Comparison of ENCODE assay signal across 1 cellular context in the genomic region with DNA sequence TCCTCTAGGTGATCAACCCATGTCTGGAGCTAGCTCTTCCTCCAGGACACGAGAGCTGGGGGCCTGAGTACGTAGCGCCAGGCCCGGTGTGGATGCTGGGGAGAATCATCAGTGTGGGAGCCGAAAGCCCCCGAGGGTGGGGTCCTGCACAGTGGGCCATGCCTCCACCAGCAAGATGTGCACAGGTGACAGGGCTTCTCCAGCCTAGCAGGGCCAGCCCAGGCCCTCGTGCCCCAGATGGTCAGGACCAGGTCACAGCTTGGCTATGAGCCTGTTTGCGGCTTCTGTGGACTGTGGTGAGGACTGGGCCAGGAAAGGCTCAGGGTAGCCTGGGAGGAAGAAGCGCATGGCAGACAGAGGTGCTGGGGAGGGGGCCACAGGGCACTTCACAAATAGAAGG.
TF ChIP-seq lines count a peak whose summit lies in the region.

No MANE protein-coding gene starts in this region.

TF ChIP-seq in IMR-90, 13 proteins besides CTCF, POLR2A, EP300 and RAD21:
- TF ChIP-seq BHLHE40 (IDR thresholded peaks at IDR 0.05; ENCODE audit: low read depth, low read length): no peak
- TF ChIP-seq RCOR1 (IDR thresholded peaks at IDR 0.05; ENCODE audit: insufficient replicate concordance, low read length): no peak
- TF ChIP-seq MXI1 (IDR thresholded peaks at IDR 0.05; ENCODE audit: borderline replicate concordance, low read depth, low read length): no peak
- TF ChIP-seq ELK1 (IDR thresholded peaks at IDR 0.05; ENCODE audit: borderline replicate concordance, low read depth, low read length): no peak
- TF ChIP-seq SMC3 (IDR thresholded peaks at IDR 0.05; ENCODE audit: low read depth, low read length): no peak
- no peak for TF ChIP-seq MAFK (IDR thresholded peaks at IDR 0.05; ENCODE audit: low read depth, low read length)
- TF ChIP-seq NFE2L2 (IDR thresholded peaks at IDR 0.05; ENCODE audit: low read depth, low read length): no peak
- TF ChIP-seq CHD1 (IDR thresholded peaks at IDR 0.05; ENCODE audit: low read depth, low read length): no peak
- no peak for TF ChIP-seq CEBPB (IDR thresholded peaks at IDR 0.05; ENCODE audit: low read depth, low read length)
- TF ChIP-seq RFX5 (IDR thresholded peaks at IDR 0.05; ENCODE audit: low read depth, low read length): no peak
- no peak for TF ChIP-seq MAZ (IDR thresholded peaks at IDR 0.05; ENCODE audit: borderline replicate concordance, low read depth, low read length)
- no peak for TF ChIP-seq USF2 (IDR thresholded peaks at IDR 0.05; ENCODE audit: low read depth, low read length)
- no peak for TF ChIP-seq FOS (IDR thresholded peaks at IDR 0.05; ENCODE audit: low read depth, low read length)
TF ChIP-seq in IMR-90: peak in this region for 0.
